In the genomic region with DNA sequence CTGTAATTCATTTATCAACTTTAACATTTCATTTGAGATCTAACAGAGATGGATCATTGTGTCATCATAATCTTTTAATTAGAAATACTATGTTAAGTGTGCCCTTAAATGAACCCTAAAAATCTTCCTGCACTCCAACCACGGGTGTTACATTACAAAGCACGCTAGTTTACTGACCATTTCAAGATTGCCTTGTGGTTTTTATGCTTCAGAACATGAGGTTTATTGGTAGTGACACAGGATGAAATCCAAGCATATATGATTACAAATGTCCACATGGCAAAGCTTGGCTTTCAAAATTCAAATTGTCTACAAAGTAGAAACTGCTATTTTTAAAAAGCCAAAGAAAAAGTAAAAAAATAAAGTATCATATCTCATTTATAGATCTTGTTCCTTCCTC, we compare ENCODE assay signal across 22 cellular contexts.
"Had no signal": no experiment of that assay in that cellular context is flagged by ENCODE, and none has a peak within 500 bp of the region (broad histone marks: within the 10 kb centered on the region; RNA-seq: fewer than 3 reads in every experiment).

No MANE protein-coding gene starts in this region.

- H3K9me3 Mint-ChIP-seq: activated naive CD4-positive, alpha-beta T cell treated with anti-CD3 and anti-CD28 coated beads, Interleukin-2, amount 50 U/mL, for 72 hours; central memory CD8-positive, alpha-beta T cell; type B pancreatic cell had no signal

- H3K36me3 Mint-ChIP-seq: activated naive CD4-positive, alpha-beta T cell treated with anti-CD3 and anti-CD28 coated beads, Interleukin-2, amount 50 U/mL, for 72 hours; natural killer cell; type B pancreatic cell had no signal

- H3K4me1 ChIP-seq: adrenal gland, breast epithelium, foreskin keratinocyte, left lung, right atrium auricular region, vagina had no signal

- H3K4me3 Mint-ChIP-seq: activated CD8-positive, alpha-beta T cell treated with anti-CD3 and anti-CD28 coated beads, Interleukin-2, amount 10 ng/mL, durations not matched to agents 7 days and 5 days; central memory CD8-positive, alpha-beta T cell; natural killer cell; type B pancreatic cell had no signal

- H3K36me3 ChIP-seq: adrenal gland, breast epithelium, left lung, right atrium auricular region, thoracic aorta, vagina, WERI-Rb-1 had no signal

- H3K27me3 ChIP-seq: adrenal gland, breast epithelium, left lung, right atrium auricular region, vagina had no signal

- H3K27ac ChIP-seq: adrenal gland, breast epithelium, coronary artery, epithelial cell of prostate, foreskin keratinocyte, left lung, right atrium auricular region, thoracic aorta, vagina, WERI-Rb-1 had no signal

- DNase-seq: activated CD4-positive, alpha-beta T cell treated with anti-CD3 and anti-CD28 coated beads for 1 hour; activated CD4-positive, alpha-beta T cell treated with anti-CD3 and anti-CD28 coated beads, Interleukin-2, amount 50 U/mL, for 1 hour; activated CD8-positive, alpha-beta T cell treated with anti-CD3 and anti-CD28 coated beads, Interleukin-2, amount 10 ng/mL, durations not matched to agents 7 days and 5 days; activated T-cell treated with anti-CD3 and anti-CD28 coated beads, Interleukin-2, amount 50 U/mL, for 1 hour; adrenal gland; foreskin keratinocyte; left lung; natural killer cell; stimulated activated CD4-positive, alpha-beta T cell treated with anti-CD3 and anti-CD28 coated beads, Interleukin-4, amount 100 ng/mL, for 24 hours; stimulated activated naive CD4-positive, alpha-beta T cell treated with Interleukin-2 at 50 U/mL for 16 hours; WERI-Rb-1 had no signal

- H3K4me3 ChIP-seq: adrenal gland, breast epithelium, coronary artery, left lung, lung, right atrium auricular region, thoracic aorta, vagina had no signal

- H3K27me3 Mint-ChIP-seq: progenitor cell of endocrine pancreas, type B pancreatic cell had no signal

- H3K27ac Mint-ChIP-seq: activated CD8-positive, alpha-beta T cell treated with anti-CD3 and anti-CD28 coated beads, Interleukin-2, amount 10 ng/mL, durations not matched to agents 7 days and 5 days; activated naive CD4-positive, alpha-beta T cell treated with anti-CD3 and anti-CD28 coated beads, Interleukin-2, amount 50 U/mL, for 72 hours; natural killer cell; progenitor cell of endocrine pancreas; type B pancreatic cell had no signal

- H3K9me3 ChIP-seq: adrenal gland, breast epithelium, left lung, right atrium auricular region, thoracic aorta, vagina had no signal
